In genomic region chr2:178860551-178860950, GRCh38 we compare ENCODE assay signal across 19 cellular contexts. TPM values are rescaled to one million over a fixed set of nuclear protein-coding genes. Genes with fewer than 3 reads are reported as not detected.
DNase-seq lines count a peak whose midpoint lies in the region; ATAC-seq, FAIRE-seq and TF ChIP-seq lines count a peak whose summit lies in the region.
"Had no signal": no experiment of that assay in that cellular context is flagged by ENCODE, and none has a peak within 500 bp of the region (broad histone marks: within the 10 kb centered on the region; RNA-seq: fewer than 3 reads in every experiment).

No MANE protein-coding gene starts in this region.

- H3K36me3 ChIP-seq in breast epithelium, result no peaks in the 10 kb centered on the region
- H3K36me3 ChIP-seq in kidney (ENCODE audit: control insufficient read depth in 1 of 2, insufficient read depth in 2 of 2, low read length in 2 of 2), result no peaks in the 10 kb centered on the region
- H3K36me3 ChIP-seq: left lung had no signal

- H3K27me3 Mint-ChIP-seq in MCF 10A (ENCODE audit: insufficient read depth, unreplicated experiment), result no peaks in the 10 kb centered on the region
- H3K27me3 Mint-ChIP-seq: type B pancreatic cell had no signal

- H3K27me3 ChIP-seq in breast epithelium, result no peaks in the 10 kb centered on the region
- H3K27me3 ChIP-seq: left lung had no signal

- peaks cover 11% of the 10 kb centered on the region for H3K4me1 Mint-ChIP-seq in MCF 10A (ENCODE audit: insufficient read depth, unreplicated experiment)
- H3K4me1 Mint-ChIP-seq: activated T-helper 17 cell treated with anti-CD3 and anti-CD28 coated beads, Interleukin-2, amount 50 U/mL, for 72 hours had no signal

- no peak overlapping the region for H3K9ac ChIP-seq in kidney (ENCODE audit: low read length in 2 of 2)

- no peaks in the 10 kb centered on the region for H3K4me1 ChIP-seq in breast epithelium
- H3K4me1 ChIP-seq in kidney (ENCODE audit: control insufficient read depth in 1 of 2, insufficient read depth in 1 of 2, low read depth in 1 of 2, low read length in 2 of 2), result no peaks in the 10 kb centered on the region

- H3K9me3 ChIP-seq in breast epithelium (no peaks in the 10 kb centered on the region), kidney (ENCODE audit: control insufficient read depth in 1 of 2, low read length in 2 of 2) (no peaks in the 10 kb centered on the region)
- H3K9me3 ChIP-seq: left lung had no signal

- no peaks in the 10 kb centered on the region for H3K36me3 Mint-ChIP-seq in MCF 10A (ENCODE audit: insufficient read depth, unreplicated experiment)
- H3K36me3 Mint-ChIP-seq: type B pancreatic cell had no signal

- H3K4me3 ChIP-seq in breast epithelium (no peak overlapping the region), kidney (ENCODE audit: low read length in 2 of 2) (no peak overlapping the region)
- H3K4me3 ChIP-seq: left lung had no signal

- intact Hi-C loops in MCF 10A (cut with micrococcal nuclease), result no loop called here
- intact Hi-C loops in breast epithelium (cut with DNase I; ENCODE audit: low total_unique reads), result no loop called here
- intact Hi-C loops in kidney (cut with DNase I), result no loop called here

- H3K4me3 Mint-ChIP-seq in MCF 10A (ENCODE audit: unreplicated experiment), result no peak overlapping the region
- H3K4me3 Mint-ChIP-seq: activated T-helper 17 cell treated with anti-CD3 and anti-CD28 coated beads, Interleukin-2, amount 50 U/mL, for 72 hours; CD8-positive, alpha-beta T cell; nephron progenitor cell; type B pancreatic cell had no signal

- no peak for ATAC-seq in GM21717 (IDR thresholded peaks at IDR 0.05; ENCODE audit: unreplicated experiment)
- ATAC-seq: activated T-helper 17 cell treated with anti-CD3 and anti-CD28 coated beads, Interleukin-2, amount 50 U/mL, for 72 hours; CD8-positive, alpha-beta T cell; left lung had no signal

- H3K27ac Mint-ChIP-seq in MCF 10A (ENCODE audit: low read depth, unreplicated experiment), result no peak overlapping the region
- H3K27ac Mint-ChIP-seq: activated T-helper 17 cell treated with anti-CD3 and anti-CD28 coated beads, Interleukin-2, amount 50 U/mL, for 72 hours; CD8-positive, alpha-beta T cell; nephron progenitor cell; type B pancreatic cell had no signal

- DNase-seq in MCF 10A (ENCODE audit: unreplicated experiment) (peak; percentile 47), breast epithelium (ENCODE audit: low spot score in 2 of 2) (no peak), fibroblast of gingiva (ENCODE audit: low read depth) (peak; percentile 43), kidney (no peak), NCI-H1105 (lab: John Stamatoyannopoulos, UW) (no peak)
- no peak for DNase-seq in activated CD4-positive, CD25-positive, alpha-beta regulatory T cell (lab: John Stamatoyannopoulos, UW)
- no peak for DNase-seq in activated T-cell treated with anti-CD3 and anti-CD28 coated beads, Interleukin-2, amount 50 U/mL, for 48 hours
- DNase-seq: activated CD4-positive, alpha-beta T cell treated with anti-CD3 and anti-CD28 coated beads, Interleukin-2, amount 50 U/mL, for 1 hour; CD8-positive, alpha-beta T cell; effector CD8-positive, alpha-beta T cell; GF-D8; left lung; NCI-H2107; nephron progenitor cell; SHP77 treated with DMSO at 0.1 percent for 48 hours had no signal

- FAIRE-seq in kidney (lab: Jason Lieb, UNC), result no peak
- FAIRE-seq: A204.1 had no signal

- no peak for TF ChIP-seq CTCF in MCF 10A (IDR thresholded peaks at IDR 0.05; ENCODE audit: unreplicated experiment)
- TF ChIP-seq CTCF in breast epithelium (IDR thresholded peaks at IDR 0.05), result peak in 1 of 3 donors; percentile 15
- TF ChIP-seq CTCF in kidney (IDR thresholded peaks at IDR 0.05; ENCODE audit: borderline replicate concordance, extremely low read depth, insufficient read depth), result peak; percentile 15

- no TSS peak for BruUV-seq in MCF 10A (replicated peaks; lab: Mats Ljungman, UMichigan)

- POLR2A ChIA-PET in MCF 10A (lab: Yijun Ruan, JAX), result interaction anchor here (0.6 kb wide), 1 partner anchor 37 kb away, joined by 3 read pairs; no protein-coding TSS in a partner anchor

- H3K27ac ChIP-seq in breast epithelium (no peak overlapping the region), kidney (ENCODE audit: low read depth in 2 of 2, low read length in 2 of 2) (no peak overlapping the region)
- H3K27ac ChIP-seq: left lung had no signal

- CTCF ChIA-PET in MCF 10A (lab: Yijun Ruan, JAX), result no interaction called here

- no peak for TF ChIP-seq POLR2A in breast epithelium (IDR thresholded peaks at IDR 0.05)

- H3K9me3 Mint-ChIP-seq in MCF 10A (ENCODE audit: unreplicated experiment), result no peaks in the 10 kb centered on the region
- H3K9me3 Mint-ChIP-seq: activated T-helper 17 cell treated with anti-CD3 and anti-CD28 coated beads, Interleukin-2, amount 50 U/mL, for 72 hours; CD8-positive, alpha-beta T cell; nephron progenitor cell; type B pancreatic cell had no signal

RNA-seq across cellular contexts. Expression of gene TTN, which starts 53.3 kb away (rescaled TPM):
- under 0.01 and 0.05 TPM in 2 replicates for total RNA-seq in MCF 10A (2022)
- 10 to 100 TPM in 1 of 3 donors, 1 to 10 TPM in 2; 2.9 to 23.4 (median 3.5) TPM for total RNA-seq in breast epithelium
- 3.6 TPM for total RNA-seq in kidney
- 0.02 TPM for polyA plus RNA-seq in kidney (ENCODE audit: insufficient read depth, low read depth, low replicate concordance)

Comparison
In these comparisons a context has a peak if more than half of its experiments do, and no peak if none do; other contexts are left out.
1. DNase-seq: peak in MCF 10A (single experiment) and fibroblast of gingiva (single experiment); none in breast epithelium (0 of 2), kidney (single experiment), activated CD4-positive, CD25-positive, alpha-beta regulatory T cell (0 of 4), NCI-H1105 (single experiment) and activated T-cell treated with anti-CD3 and anti-CD28 coated beads, Interleukin-2, amount 50 U/mL, for 48 hours (0 of 2).